15 cellular contexts compared by ENCODE assay signal in the genomic region with DNA sequence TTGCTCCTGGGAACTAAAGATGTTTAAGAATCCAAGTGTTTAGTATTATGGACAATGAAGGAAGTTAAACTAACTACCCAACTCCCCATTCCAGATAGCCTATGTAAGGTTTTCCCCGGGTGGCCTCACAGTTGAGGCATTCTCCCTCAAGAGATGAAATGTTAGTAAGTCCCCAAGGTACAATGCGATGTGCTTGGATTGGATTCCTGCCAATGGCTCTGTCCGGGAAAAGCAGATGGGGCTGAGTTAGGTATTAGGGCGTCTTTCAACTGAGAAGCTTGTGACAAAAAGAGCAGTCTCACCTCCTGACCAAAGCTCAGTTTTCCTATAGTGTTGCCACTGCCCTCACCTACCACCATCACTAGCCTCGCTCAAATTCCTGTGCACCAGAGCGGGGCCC.
"Had no signal": no experiment of that assay in that cellular context is flagged by ENCODE, and none has a peak within 500 bp of the region (broad histone marks: within the 10 kb centered on the region; RNA-seq: fewer than 3 reads in every experiment).

No MANE protein-coding gene starts in this region.

- H3K4me1 ChIP-seq: heart left ventricle, transverse colon had no signal

- H3K4me3 Mint-ChIP-seq: activated naive CD8-positive, alpha-beta T cell treated with anti-CD3 and anti-CD28 coated beads for 36 hours; effector memory CD8-positive, alpha-beta T cell; natural killer cell treated with Interleukin-12 subunit alpha and Interleukin-12 subunit beta and Interleukin-15 and Interleukin-18, amount 100 ng/mL, for 72 hours had no signal

- H3K9me3 ChIP-seq: heart left ventricle, transverse colon had no signal

- H3K36me3 ChIP-seq: heart left ventricle, transverse colon had no signal

- H3K4me1 Mint-ChIP-seq: activated naive CD8-positive, alpha-beta T cell treated with anti-CD3 and anti-CD28 coated beads for 36 hours had no signal

- H3K27me3 ChIP-seq: heart left ventricle, transverse colon had no signal

- H3K36me3 Mint-ChIP-seq: activated naive CD8-positive, alpha-beta T cell treated with anti-CD3 and anti-CD28 coated beads for 36 hours; natural killer cell treated with Interleukin-12 subunit alpha and Interleukin-12 subunit beta and Interleukin-15 and Interleukin-18, amount 100 ng/mL, for 72 hours had no signal

- H3K4me3 ChIP-seq: heart left ventricle, transverse colon had no signal

- H3K27ac Mint-ChIP-seq: activated naive CD8-positive, alpha-beta T cell treated with anti-CD3 and anti-CD28 coated beads for 36 hours; effector memory CD8-positive, alpha-beta T cell; natural killer cell treated with Interleukin-12 subunit alpha and Interleukin-12 subunit beta and Interleukin-15 and Interleukin-18, amount 100 ng/mL, for 72 hours had no signal

- DNase-seq: activated CD4-positive, alpha-beta T cell treated with anti-CD3 and anti-CD28 coated beads, Interleukin-2, amount 50 U/mL, for 1 hour; activated CD8-positive, alpha-beta memory T cell treated with anti-CD3 and anti-CD28 coated beads for 24 hours; activated gamma-delta T cell treated with Interleukin-2 at 50 U/mL for 16 hours; activated naive CD8-positive, alpha-beta T cell treated with anti-CD3 and anti-CD28 coated beads for 36 hours; dermis blood vessel endothelial cell; effector memory CD8-positive, alpha-beta T cell; foreskin melanocyte; heart left ventricle; posterior cingulate gyrus; small intestine; stimulated activated naive CD8-positive, alpha-beta T cell treated with anti-CD3 and anti-CD28 coated beads, Interleukin-15, Interleukin-2, amounts not matched to agents 100 U/mL and 50 U/mL, for 24 hours; T1000; transverse colon had no signal

- H3K27me3 Mint-ChIP-seq: activated naive CD8-positive, alpha-beta T cell treated with anti-CD3 and anti-CD28 coated beads for 36 hours; natural killer cell treated with Interleukin-12 subunit alpha and Interleukin-12 subunit beta and Interleukin-15 and Interleukin-18, amount 100 ng/mL, for 72 hours had no signal

- H3K27ac ChIP-seq: heart left ventricle, transverse colon had no signal

- ATAC-seq: activated CD4-positive, CD25-positive, alpha-beta regulatory T cell treated with anti-CD3 and anti-CD28 coated beads, Interleukin-2, amount 50 U/mL, for 24 hours; effector memory CD8-positive, alpha-beta T cell; heart left ventricle; natural killer cell treated with Interleukin-12 subunit alpha and Interleukin-12 subunit beta and Interleukin-15 and Interleukin-18, amount 100 ng/mL, for 72 hours; stimulated activated naive CD8-positive, alpha-beta T cell treated with anti-CD3 and anti-CD28 coated beads, Interleukin-15, Interleukin-2, amounts not matched to agents 100 U/mL and 50 U/mL, for 24 hours had no signal
